In genomic region chr3:158792709-158793108, GRCh38 we compare ENCODE assay signal across 15 cellular contexts. TPM values are rescaled to one million over a fixed set of nuclear protein-coding genes. Genes with fewer than 3 reads are reported as not detected.
DNase-seq lines count a peak whose midpoint lies in the region; TF ChIP-seq lines count a peak whose summit lies in the region.
"Had no signal": no experiment of that assay in that cellular context is flagged by ENCODE, and none has a peak within 500 bp of the region (broad histone marks: within the 10 kb centered on the region; RNA-seq: fewer than 3 reads in every experiment).

No MANE protein-coding gene starts in this region.

- H2BK12ac ChIP-seq in mesenchymal stem cell (ENCODE audit: low read length in 2 of 2): no peak overlapping the region

- H3K79me1 ChIP-seq in mesenchymal stem cell (replicated peaks; ENCODE audit: low read length, poor library complexity, severe bottlenecking): no peaks in the 10 kb centered on the region

- TF ChIP-seq CTCF in BJ (IDR thresholded peaks at IDR 0.05; ENCODE audit: insufficient read depth, low read depth, low read length): no peak
- no peak for TF ChIP-seq CTCF in choroid plexus epithelial cell (conservative IDR thresholded peaks at IDR 0.05; ENCODE audit: low read depth, low read length)
- no peak for TF ChIP-seq CTCF in prostate gland (IDR thresholded peaks at IDR 0.05)

- whole genome bisulfite sequencing in mesenchymal stem cell: 64% methylated on average over 7 of the region's 8 CpGs
- 58% methylated on average over 8 of the region's 8 CpGs for WGBS in prostate gland

- CTCF ChIA-PET in BJ (lab: Yijun Ruan, JAX): interaction anchor here (1.0 to 3.8 kb wide), 7 partner anchors 26 to 468 kb away, joined by 3 to 25 read pairs (median 4); partner anchors contain the start of gene GFM1
- CTCF ChIA-PET in CD4-positive, alpha-beta memory T cell (lab: Charles Lee; ENCODE audit: partially characterized antibody): interaction anchor here (0.9 to 5.4 kb wide), 4 partner anchors 10 to 133 kb away, joined by 3 to 136 read pairs (median 4); partner anchors contain the start of gene MFSD1

- H3K4me1 Mint-ChIP-seq in CD4-positive, alpha-beta memory T cell: peaks cover 0 to 4% (median 3%) of the 10 kb centered on the region in 4 donors

- no peak overlapping the region for H3K23ac ChIP-seq in mesenchymal stem cell (ENCODE audit: low read length in 2 of 2)

- H3K9ac ChIP-seq in mesenchymal stem cell (ENCODE audit: low read length): peak overlapping the region; percentile 66

- no peak overlapping the region for H3K4me3 Mint-ChIP-seq in CD4-positive, alpha-beta memory T cell
- H3K4me3 Mint-ChIP-seq: immature natural killer cell, naive B cell had no signal

- no peak overlapping the region for H3K27ac Mint-ChIP-seq in CD4-positive, alpha-beta memory T cell
- H3K27ac Mint-ChIP-seq: immature natural killer cell, naive B cell had no signal

- H3K18ac ChIP-seq in mesenchymal stem cell (ENCODE audit: low read depth in 1 of 2, low read length in 2 of 2): no peak overlapping the region

- H2BK15ac ChIP-seq in mesenchymal stem cell (ENCODE audit: low read depth, poor library complexity, severe bottlenecking): no peak overlapping the region

- H3K27ac ChIP-seq in mesenchymal stem cell (ENCODE audit: low read length, poor library complexity, severe bottlenecking) (no peak overlapping the region), prostate gland (no peak overlapping the region)
- no peak overlapping the region for H3K27ac ChIP-seq in CD4-positive, alpha-beta memory T cell (ENCODE audit: low read depth, low read length)
- H3K27ac ChIP-seq: right atrium auricular region, VCaP had no signal

- no peak overlapping the region for H3K14ac ChIP-seq in mesenchymal stem cell (ENCODE audit: low read length in 2 of 2)

- no peak overlapping the region for H2BK120ac ChIP-seq in mesenchymal stem cell (ENCODE audit: low read depth, low read length)

- no peak overlapping the region for H3K4me2 ChIP-seq in mesenchymal stem cell (ENCODE audit: low read length, poor library complexity, severe bottlenecking)

- POLR2A ChIA-PET in BJ (lab: Charles Lee): no interaction called here
- POLR2A ChIA-PET in CD4-positive, alpha-beta memory T cell (lab: Charles Lee; ENCODE audit: partially characterized antibody): interaction anchor here (1.1 kb wide), 1 partner anchor 9 kb away, joined by 5 read pairs; the partner anchor contains the start of gene MFSD1

- H2AK5ac ChIP-seq in mesenchymal stem cell (ENCODE audit: low read length, severe bottlenecking): no peak overlapping the region

- H3K9me3 ChIP-seq in mesenchymal stem cell (ENCODE audit: control insufficient read depth, low read length) (no peaks in the 10 kb centered on the region), prostate gland (no peaks in the 10 kb centered on the region)
- H3K9me3 ChIP-seq in CD4-positive, alpha-beta memory T cell (ENCODE audit: control insufficient read depth in 1 of 2, low read length in 2 of 2): no peaks in the 10 kb centered on the region
- H3K9me3 ChIP-seq: Caco-2, right atrium auricular region had no signal

- H3K4me3 ChIP-seq in BJ (ENCODE audit: low read depth, low read length): no peak overlapping the region
- H3K4me3 ChIP-seq in choroid plexus epithelial cell (ENCODE audit: low read depth, low read length): no peak overlapping the region
- no peak overlapping the region for H3K4me3 ChIP-seq in mesenchymal stem cell (ENCODE audit: insufficient read depth in 1 of 2, low read depth in 1 of 2, low read length in 2 of 2)
- H3K4me3 ChIP-seq in CD4-positive, alpha-beta memory T cell (ENCODE audit: low read length in 2 of 2): no peak overlapping the region
- no peak overlapping the region for H3K4me3 ChIP-seq in prostate gland
- H3K4me3 ChIP-seq: right atrium auricular region had no signal

- H4K8ac ChIP-seq in mesenchymal stem cell (ENCODE audit: low read length): no peak overlapping the region

- H3K27me3 ChIP-seq in BJ (ENCODE audit: control insufficient read depth, insufficient read depth, low read length) (no peaks in the 10 kb centered on the region), mesenchymal stem cell (ENCODE audit: control insufficient read depth in 1 of 2, insufficient read depth in 1 of 2, low read length in 2 of 2) (no peaks in the 10 kb centered on the region), prostate gland (replicated peaks; ENCODE audit: insufficient read depth) (no peaks in the 10 kb centered on the region)
- no peaks in the 10 kb centered on the region for H3K27me3 ChIP-seq in CD4-positive, alpha-beta memory T cell (ENCODE audit: insufficient read depth, low read length)
- H3K27me3 ChIP-seq: right atrium auricular region had no signal

- no peak overlapping the region for H4K91ac ChIP-seq in mesenchymal stem cell (ENCODE audit: low read length)

- peak; percentile 80 for DNase-seq in BJ (ENCODE audit: low read depth)
- DNase-seq in NCI-H226: peak; percentile 95
- peak; percentile 97 for DNase-seq in choroid plexus epithelial cell (ENCODE audit: low read depth)
- peak; percentile 87 for DNase-seq in mesenchymal stem cell
- no peak for DNase-seq in CD4-positive, alpha-beta memory T cell
- DNase-seq in CD1c-positive myeloid dendritic cell (ENCODE audit: extremely low spot score): no peak
- no peak for DNase-seq in prostate gland (ENCODE audit: low spot score)
- DNase-seq in HuH-7 (ENCODE audit: low spot score): no peak
- DNase-seq: activated CD8-positive, alpha-beta memory T cell treated with anti-CD3 and anti-CD28 coated beads, Interleukin-2, amount 50 U/mL, for 48 hours; Caco-2; immature natural killer cell; naive B cell; NCI-H146 had no signal

- intact Hi-C loops in CD4-positive, alpha-beta memory T cell (cut with micrococcal nuclease): loop anchor here (5.0 kb wide), 1 partner anchor 120 kb away; the partner anchor contains the start of gene LXN
- intact Hi-C loops in prostate gland (cut with DNase I): no loop called here

- no peak overlapping the region for H2AFZ ChIP-seq in mesenchymal stem cell (ENCODE audit: low read depth, low read length)

- no peaks in the 10 kb centered on the region for H3K36me3 ChIP-seq in BJ (ENCODE audit: control insufficient read depth, insufficient read depth, low read length)
- H3K36me3 ChIP-seq in mesenchymal stem cell (ENCODE audit: control insufficient read depth in 1 of 2, insufficient read depth in 2 of 2, low read depth in 1 of 2, low read length in 2 of 2): no peaks in the 10 kb centered on the region
- H3K36me3 ChIP-seq in CD4-positive, alpha-beta memory T cell (ENCODE audit: insufficient read depth, low read length): no peaks in the 10 kb centered on the region
- H3K36me3 ChIP-seq in prostate gland: no peaks in the 10 kb centered on the region
- H3K36me3 ChIP-seq: right atrium auricular region had no signal

- H2BK5ac ChIP-seq in mesenchymal stem cell (ENCODE audit: low read depth, low read length, poor library complexity, severe bottlenecking): no peak overlapping the region

- no peaks in the 10 kb centered on the region for H3K27me3 Mint-ChIP-seq in CD4-positive, alpha-beta memory T cell

- H3K4me1 ChIP-seq in mesenchymal stem cell (ENCODE audit: control insufficient read depth, insufficient read depth, low read depth, low read length) (no peaks in the 10 kb centered on the region), prostate gland (replicated peaks) (peaks cover 4% of the 10 kb centered on the region)
- peaks cover 7% of the 10 kb centered on the region for H3K4me1 ChIP-seq in CD4-positive, alpha-beta memory T cell (ENCODE audit: insufficient read depth, low read length)
- H3K4me1 ChIP-seq: right atrium auricular region had no signal

- TF ChIP-seq POLR2A in prostate gland (IDR thresholded peaks at IDR 0.05): no peak

- H3K9me3 Mint-ChIP-seq in CD4-positive, alpha-beta memory T cell: peaks cover 0 to 9% (median 2%) of the 10 kb centered on the region in 8 donors

- H3K36me3 Mint-ChIP-seq in CD4-positive, alpha-beta memory T cell: no peaks in the 10 kb centered on the region
- H3K36me3 Mint-ChIP-seq: immature natural killer cell, naive B cell had no signal

- no peak overlapping the region for H3K4ac ChIP-seq in mesenchymal stem cell (ENCODE audit: low read depth in 1 of 2, low read length in 2 of 2)

RNA-seq across cellular contexts. Expression of gene MFSD1, which starts 9.1 kb away (rescaled TPM):
- polyA plus RNA-seq in BJ (2011; rRNA removed): 69.8 and 94.7 TPM in 2 replicates
- 29.4 and 42.1 TPM in 2 replicates for polyA minus RNA-seq in BJ (2011; rRNA and poly(A)+ RNA removed)
- 54.1 TPM for polyA plus RNA-seq in mesenchymal stem cell (2013, experiment 1 of 2)
- 57.1 TPM for polyA plus RNA-seq in mesenchymal stem cell (2013, experiment 2 of 2)
- 10 to 100 TPM; 31.7 to 33.7 TPM for total RNA-seq in CD4-positive, alpha-beta memory T cell
- 10 to 100 TPM; 51.5 to 75.0 TPM for polyA plus RNA-seq in CD4-positive, alpha-beta memory T cell
- total RNA-seq in prostate gland: 10 to 100 TPM; 58.6 to 92.7 TPM

Comparison
In these comparisons a context has a peak if more than half of its experiments do, and no peak if none do; other contexts are left out.
1. DNase-seq: peak in BJ (single experiment), NCI-H226 (single experiment), choroid plexus epithelial cell (single experiment) and mesenchymal stem cell (single experiment); none in CD4-positive, alpha-beta memory T cell (0 of 5), CD1c-positive myeloid dendritic cell (single experiment), prostate gland (single experiment) and HuH-7 (single experiment).